ENCODE assay signal across 21 cellular contexts in the genomic region with DNA sequence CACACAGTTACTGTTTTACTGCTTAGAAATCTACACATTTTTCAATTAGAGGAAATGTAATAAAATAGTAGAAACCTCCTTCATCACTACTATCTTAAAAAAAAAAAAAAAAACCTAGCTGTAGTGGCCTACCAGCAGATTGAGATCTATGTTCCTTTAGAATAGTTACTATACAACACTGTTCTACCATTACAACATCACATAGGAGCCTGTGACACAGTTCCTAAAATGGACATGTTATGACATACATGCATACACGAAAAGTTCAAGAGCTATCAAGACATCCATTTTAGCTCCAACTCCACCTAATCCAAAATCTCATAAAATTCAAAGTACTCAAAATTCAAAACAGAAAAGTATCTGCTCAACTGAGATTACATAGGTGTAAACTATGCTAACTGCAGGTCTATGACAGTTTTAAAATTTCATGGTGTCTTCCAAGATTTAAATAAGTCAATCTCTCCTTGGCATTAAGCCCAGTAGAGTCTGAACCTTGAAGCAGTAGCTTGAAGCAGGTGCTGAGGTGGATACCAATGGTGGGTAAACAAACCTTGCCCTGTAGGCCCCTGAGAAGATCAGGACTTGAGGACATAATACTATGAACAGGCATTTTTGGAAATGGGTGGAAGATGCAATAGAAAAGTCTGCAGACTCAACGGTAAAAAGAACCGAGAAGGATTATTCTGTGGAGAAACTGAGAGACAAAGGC. TPM values are rescaled to one million over a fixed set of nuclear protein-coding genes. Genes with fewer than 3 reads are reported as not detected.
DNase-seq lines count a peak whose midpoint lies in the region; ATAC-seq and TF ChIP-seq lines count a peak whose summit lies in the region.
"Had no signal": no experiment of that assay in that cellular context is flagged by ENCODE, and none has a peak within 500 bp of the region (broad histone marks: within the 10 kb centered on the region; RNA-seq: fewer than 3 reads in every experiment).

No MANE protein-coding gene starts in this region.

- TF ChIP-seq CTCF in HEK293 (tag by site-specific recombination; IDR thresholded peaks at IDR 0.05) (no peak), hepatocyte (IDR thresholded peaks at IDR 0.05; ENCODE audit: poor library complexity) (no peak), spleen (IDR thresholded peaks at IDR 0.05 in 8 of 11, conservative IDR thresholded peaks at IDR 0.05 in 3 of 11) (no peak)

- POLR2A ChIA-PET in HEK293 (lab: Yijun Ruan, JAX) = interaction anchor here (1.1 kb wide), 1 partner anchor 17 kb away, joined by 3 read pairs; the partner anchor contains the start of gene CACUL1

- no peak overlapping the region for H2AFZ ChIP-seq in hepatocyte
- H2AFZ ChIP-seq: neural progenitor cell had no signal

- H3K27ac ChIP-seq in HEK293 (ENCODE audit: extremely low read depth, low read depth, low read length) (no peak overlapping the region), hepatocyte (peak overlapping the region; percentile 36), spleen (peak overlapping the region in 5 of 8 donors; percentile 7 to 74 (median 34))
- H3K27ac ChIP-seq: neural progenitor cell, VCaP had no signal

- WGBS in hepatocyte (ENCODE audit: low lambda C conversion rate, missing lambda C conversion rate) = 90% methylated on average over 3 of the region's 3 CpGs
- 71 to 90% (median 81%) methylated on average over 3 of the region's 3 CpGs for WGBS in spleen, 5 donors

- H3K36me3 ChIP-seq in HEK293 (ENCODE audit: control insufficient read depth in 2 of 2, insufficient read depth in 1 of 2, low read length in 2 of 2) (no peaks in the 10 kb centered on the region), hepatocyte (replicated peaks; ENCODE audit: insufficient read depth, low read depth) (no peaks in the 10 kb centered on the region), spleen (no peaks in the 10 kb centered on the region)
- H3K36me3 ChIP-seq: neural progenitor cell had no signal

- no peak overlapping the region for H3K4me3 ChIP-seq in HEK293 (ENCODE audit: low read depth, low read length)
- H3K4me3 ChIP-seq in hepatocyte = no peak overlapping the region
- H3K4me3 ChIP-seq in spleen = no peak overlapping the region
- H3K4me3 ChIP-seq: neural progenitor cell had no signal

- H3K9me3 ChIP-seq in HEK293 (ENCODE audit: control insufficient read depth, insufficient read depth, low read depth, low read length) = no peaks in the 10 kb centered on the region
- no peaks in the 10 kb centered on the region for H3K9me3 ChIP-seq in hepatocyte (ENCODE audit: low read depth)
- no peaks in the 10 kb centered on the region for H3K9me3 ChIP-seq in spleen
- H3K9me3 ChIP-seq: Caco-2 had no signal

- H3K4me1 ChIP-seq in HEK293 (ENCODE audit: control insufficient read depth, insufficient read depth, low read length) (peaks cover 41% of the 10 kb centered on the region), hepatocyte (ENCODE audit: insufficient read depth) (peaks cover 47% of the 10 kb centered on the region), spleen (peaks cover 30 to 98% (median 76%) of the 10 kb centered on the region in 6 donors)

- peaks cover 100% of the 10 kb centered on the region for H3K79me2 ChIP-seq in hepatocyte

- H3K27me3 ChIP-seq in hepatocyte (no peaks in the 10 kb centered on the region), spleen (replicated peaks in 1 of 7) (no peaks in the 10 kb centered on the region)
- H3K27me3 ChIP-seq: neural progenitor cell had no signal

- CTCF ChIA-PET in HEK293 (lab: Yijun Ruan, JAX) = interaction anchor here (0.6 to 0.8 kb wide), 3 partner anchors 17 to 157 kb away, joined by 3 to 9 read pairs (median 6); partner anchors contain the start of gene CACUL1

- peak overlapping the region; percentile 25 for H3K4me2 ChIP-seq in hepatocyte
- H3K4me2 ChIP-seq: neural progenitor cell had no signal

- H4K20me1 ChIP-seq in hepatocyte (ENCODE audit: insufficient read depth, poor library complexity, severe bottlenecking) = peaks cover 80% of the 10 kb centered on the region

- peak; percentile 43 for DNase-seq in MV-4-11 (lab: John Stamatoyannopoulos, UW)
- no peak for DNase-seq in hepatocyte (ENCODE audit: low spot score)
- no peak for DNase-seq in spleen
- no peak for DNase-seq in NCI-H1694 treated with DMSO at 0.1 percent for 48 hours (lab: John Stamatoyannopoulos, UW)
- DNase-seq: activated CD4-positive, alpha-beta memory T cell treated with anti-CD3 and anti-CD28 coated beads, Interleukin-2, amount 10 ng/mL, durations not matched to agents 7 days and 5 days; activated naive CD4-positive, alpha-beta T cell; activated T-cell treated with anti-CD3 and anti-CD28 coated beads, Interleukin-2, amount 50 U/mL, for 1 hour; amniotic stem cell; Caco-2; caudate nucleus; KBM-7; midbrain; NCI-H1105 treated with DMSO at 0.1 percent for 48 hours; T-helper 2 cell had no signal

- TF ChIP-seq POLR2A in spleen (IDR thresholded peaks at IDR 0.05) = no peak

- no peaks in the 10 kb centered on the region for H3K9me2 ChIP-seq in hepatocyte (replicated peaks; ENCODE audit: insufficient read depth)

- intact Hi-C loops in spleen (cut with DNase I; ENCODE audit: low total_unique reads) = no loop called here

- ATAC-seq in GM18861 (IDR thresholded peaks at IDR 0.05; ENCODE audit: unreplicated experiment) (no peak), HG03521 (IDR thresholded peaks at IDR 0.05; ENCODE audit: unreplicated experiment) (no peak)
- ATAC-seq: esophagus mucosa, HCT116 had no signal

TF ChIP-seq in HEK293, 187 proteins besides CTCF, POLR2A, EP300 and RAD21 (continues in another document):
- TF ChIP-seq, protein P1, sequence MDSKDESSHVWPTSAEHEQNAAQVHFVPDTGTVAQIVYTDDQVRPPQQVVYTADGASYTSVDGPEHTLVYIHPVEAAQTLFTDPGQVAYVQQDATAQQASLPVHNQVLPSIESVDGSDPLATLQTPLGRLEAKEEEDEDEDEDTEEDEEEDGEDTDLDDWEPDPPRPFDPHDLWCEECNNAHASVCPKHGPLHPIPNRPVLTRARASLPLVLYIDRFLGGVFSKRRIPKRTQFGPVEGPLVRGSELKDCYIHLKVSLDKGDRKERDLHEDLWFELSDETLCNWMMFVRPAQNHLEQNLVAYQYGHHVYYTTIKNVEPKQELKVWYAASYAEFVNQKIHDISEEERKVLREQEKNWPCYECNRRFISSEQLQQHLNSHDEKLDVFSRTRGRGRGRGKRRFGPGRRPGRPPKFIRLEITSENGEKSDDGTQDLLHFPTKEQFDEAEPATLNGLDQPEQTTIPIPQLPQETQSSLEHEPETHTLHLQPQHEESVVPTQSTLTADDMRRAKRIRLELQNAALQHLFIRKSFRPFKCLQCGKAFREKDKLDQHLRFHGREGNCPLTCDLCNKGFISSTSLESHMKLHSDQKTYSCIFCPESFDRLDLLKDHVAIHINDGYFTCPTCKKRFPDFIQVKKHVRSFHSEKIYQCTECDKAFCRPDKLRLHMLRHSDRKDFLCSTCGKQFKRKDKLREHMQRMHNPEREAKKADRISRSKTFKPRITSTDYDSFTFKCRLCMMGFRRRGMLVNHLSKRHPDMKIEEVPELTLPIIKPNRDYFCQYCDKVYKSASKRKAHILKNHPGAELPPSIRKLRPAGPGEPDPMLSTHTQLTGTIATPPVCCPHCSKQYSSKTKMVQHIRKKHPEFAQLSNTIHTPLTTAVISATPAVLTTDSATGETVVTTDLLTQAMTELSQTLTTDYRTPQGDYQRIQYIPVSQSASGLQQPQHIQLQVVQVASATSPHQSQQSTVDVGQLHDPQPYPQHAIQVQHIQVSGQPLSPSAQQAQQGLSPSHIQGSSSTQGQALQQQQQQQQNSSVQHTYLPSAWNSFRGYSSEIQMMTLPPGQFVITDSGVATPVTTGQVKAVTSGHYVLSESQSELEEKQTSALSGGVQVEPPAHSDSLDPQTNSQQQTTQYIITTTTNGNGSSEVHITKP (tag by site-specific recombination; IDR thresholded peaks at IDR 0.05) = 0 out of 2 replicates have a peak, but pooled peaks have one; percentile 12
- TF ChIP-seq ZBTB17 (tag by site-specific recombination; IDR thresholded peaks at IDR 0.05) (no peak), GFI1B (tag by site-specific recombination; IDR thresholded peaks at IDR 0.05) (no peak), ZNF792 (tag by site-specific recombination; IDR thresholded peaks at IDR 0.05) (no peak), MYNN (tag by site-specific recombination; IDR thresholded peaks at IDR 0.05; ENCODE audit: borderline replicate concordance) (no peak), ZNF555 (tag by site-specific recombination; conservative IDR thresholded peaks at IDR 0.05) (no peak)
- TF ChIP-seq, protein P2, sequence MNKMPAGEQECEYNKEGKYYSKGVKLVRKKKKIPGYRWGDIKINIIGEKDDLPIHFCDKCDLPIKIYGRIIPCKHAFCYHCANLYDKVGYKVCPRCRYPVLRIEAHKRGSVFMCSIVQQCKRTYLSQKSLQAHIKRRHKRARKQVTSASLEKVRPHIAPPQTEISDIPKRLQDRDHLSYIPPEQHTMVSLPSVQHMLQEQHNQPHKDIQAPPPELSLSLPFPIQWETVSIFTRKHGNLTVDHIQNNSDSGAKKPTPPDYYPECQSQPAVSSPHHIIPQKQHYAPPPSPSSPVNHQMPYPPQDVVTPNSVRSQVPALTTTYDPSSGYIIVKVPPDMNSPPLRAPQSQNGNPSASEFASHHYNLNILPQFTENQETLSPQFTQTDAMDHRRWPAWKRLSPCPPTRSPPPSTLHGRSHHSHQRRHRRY (tag by site-specific recombination; IDR thresholded peaks at IDR 0.05) = no peak
- TF ChIP-seq, protein P3, sequence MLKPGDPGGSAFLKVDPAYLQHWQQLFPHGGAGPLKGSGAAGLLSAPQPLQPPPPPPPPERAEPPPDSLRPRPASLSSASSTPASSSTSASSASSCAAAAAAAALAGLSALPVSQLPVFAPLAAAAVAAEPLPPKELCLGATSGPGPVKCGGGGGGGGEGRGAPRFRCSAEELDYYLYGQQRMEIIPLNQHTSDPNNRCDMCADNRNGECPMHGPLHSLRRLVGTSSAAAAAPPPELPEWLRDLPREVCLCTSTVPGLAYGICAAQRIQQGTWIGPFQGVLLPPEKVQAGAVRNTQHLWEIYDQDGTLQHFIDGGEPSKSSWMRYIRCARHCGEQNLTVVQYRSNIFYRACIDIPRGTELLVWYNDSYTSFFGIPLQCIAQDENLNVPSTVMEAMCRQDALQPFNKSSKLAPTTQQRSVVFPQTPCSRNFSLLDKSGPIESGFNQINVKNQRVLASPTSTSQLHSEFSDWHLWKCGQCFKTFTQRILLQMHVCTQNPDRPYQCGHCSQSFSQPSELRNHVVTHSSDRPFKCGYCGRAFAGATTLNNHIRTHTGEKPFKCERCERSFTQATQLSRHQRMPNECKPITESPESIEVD (tag by site-specific recombination; IDR thresholded peaks at IDR 0.05) = peak; percentile 81; the same call in 1 of the 2 replicates

RNA-seq across cellular contexts. Expression of gene CACUL1, which starts 17.0 kb away (rescaled TPM):
- total RNA-seq in hepatocyte (35.0 and 37.5 TPM in 2 replicates), spleen (10 to 100 TPM; 29.9 to 56.7 (median 42.6) TPM)
- polyA plus RNA-seq in hepatocyte (44.3 and 48.3 TPM in 2 replicates), spleen (1 to 10 TPM; 4.3 to 7.3 (median 4.5) TPM)
